Comparison of ENCODE assay signal across 8 cellular contexts in the genomic region with DNA sequence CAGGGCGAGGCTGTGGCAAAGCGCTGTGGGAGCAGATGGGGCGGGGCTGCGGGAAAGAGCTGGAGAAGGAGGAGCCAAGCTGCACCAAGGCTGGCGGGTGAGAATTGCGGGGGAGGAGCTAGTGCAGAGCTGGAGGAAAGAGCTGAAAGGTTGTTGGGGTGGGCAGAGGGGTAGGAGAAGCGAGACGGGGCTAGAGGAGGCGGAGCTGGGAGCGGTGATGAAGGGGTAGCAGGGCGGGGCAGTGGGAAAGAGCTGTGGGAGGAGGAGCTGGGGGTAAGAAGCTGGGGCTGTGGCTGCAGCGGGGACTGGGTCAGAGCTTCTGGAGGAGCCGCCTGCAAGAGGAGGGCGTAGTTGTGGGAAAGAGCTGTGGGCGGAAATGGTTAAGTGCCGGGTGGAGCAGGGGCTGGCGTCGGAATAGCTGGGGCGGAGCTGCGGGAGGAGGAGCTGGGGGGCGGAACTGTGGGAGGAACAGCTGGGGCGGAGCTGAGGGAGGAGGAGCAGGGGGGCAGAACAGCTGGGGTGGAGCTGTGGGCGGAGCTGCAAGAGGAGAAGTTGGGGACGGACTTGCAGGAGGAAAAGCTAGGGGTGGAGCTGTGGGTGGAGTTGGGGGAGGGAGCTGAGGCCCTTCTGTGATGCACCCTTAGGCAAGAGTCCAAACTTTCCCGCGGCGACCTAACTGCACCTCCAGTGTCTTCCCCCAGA. TPM values are rescaled to one million over a fixed set of nuclear protein-coding genes. Genes with fewer than 3 reads are reported as not detected.
DNase-seq lines count a peak whose midpoint lies in the region; ATAC-seq and TF ChIP-seq lines count a peak whose summit lies in the region.

No MANE protein-coding gene starts in this region.

- H3K4me3 Mint-ChIP-seq in CD4-positive, alpha-beta T cell, result peak overlapping the region; percentile 94

- peaks cover 0 to 3% (median 0%) of the 10 kb centered on the region in 4 donors for H3K36me3 ChIP-seq in liver (ENCODE audit: control insufficient read depth in 4 of 4, insufficient read depth in 3 of 4, low read depth in 1 of 4, low read length in 3 of 4)

- CTCF ChIA-PET in CD4-positive, alpha-beta T cell (lab: Charles Lee), result interaction anchor here (0.7 to 1.3 kb wide), 2 partner anchors 412 to 425 kb away, joined by 3 read pairs; no protein-coding TSS in a partner anchor

- intact Hi-C loops in CD4-positive, alpha-beta T cell (cut with DNase I, micrococcal nuclease), result no loop called here

- POLR2A ChIA-PET in CD4-positive, alpha-beta T cell (lab: Charles Lee), result interaction anchor here (1.1 to 4.0 kb wide), 6 partner anchors 400 to 1457 kb away, joined by 3 to 102 read pairs (median 14); partner anchors contain the start of genes EOLA1, IDS, MTM1 and MTMR1

- no peaks in the 10 kb centered on the region for H3K27me3 Mint-ChIP-seq in CD4-positive, alpha-beta T cell

- H3K4me1 ChIP-seq in liver (ENCODE audit: control insufficient read depth in 4 of 4, insufficient read depth in 4 of 4, low read length in 3 of 4), result peaks cover 0 to 9% (median 2%) of the 10 kb centered on the region in 4 donors

- 1% methylated on average over 27 of the region's 27 CpGs for WGBS in liver

- DNase-seq in CD4-positive, alpha-beta T cell, result peak; percentile 84 to 94 (median 88)
- DNase-seq in NCI-H748 (lab: John Stamatoyannopoulos, UW; ENCODE audit: unreplicated experiment), result peak; percentile 94
- peak; percentile 91 for DNase-seq in activated CD4-positive, alpha-beta T cell treated with anti-CD3 and anti-CD28 coated beads, Interleukin-2, amount 50 U/mL, for 4 hours
- peak; percentile 97 for DNase-seq in dermis blood vessel endothelial cell
- peak; percentile 86 for DNase-seq in stimulated activated CD4-positive, alpha-beta T cell treated with anti-CD3 and anti-CD28 coated beads, Interleukin-4, amount 100 ng/mL, for 1 hour

- peak overlapping the region; percentile 95 for H3K27ac Mint-ChIP-seq in CD4-positive, alpha-beta T cell

- no peaks in the 10 kb centered on the region for H3K27me3 ChIP-seq in CD4-positive, alpha-beta T cell (ENCODE audit: control insufficient read depth, insufficient read depth, low read length)
- H3K27me3 ChIP-seq in liver (ENCODE audit: control insufficient read depth in 4 of 4, insufficient read depth in 4 of 4, low read length in 3 of 4), result no peaks in the 10 kb centered on the region

- H3K4me3 ChIP-seq in liver (ENCODE audit: low read depth in 1 of 3, low read length in 3 of 3), result peak overlapping the region; percentile 35 to 63 (median 60)

- H3K9me3 ChIP-seq in CD4-positive, alpha-beta T cell (ENCODE audit: control insufficient read depth, low read length), result no peaks in the 10 kb centered on the region
- no peaks in the 10 kb centered on the region for H3K9me3 ChIP-seq in liver (ENCODE audit: control insufficient read depth in 4 of 4, low read length in 3 of 4)

- ATAC-seq in CD4-positive, alpha-beta T cell (ENCODE audit: poor library complexity), result peak; percentile 46
- peak; percentile 52 for ATAC-seq in GM19395 (IDR thresholded peaks at IDR 0.05; ENCODE audit: unreplicated experiment)
- peak; percentile 31 for ATAC-seq in HG03558 (IDR thresholded peaks at IDR 0.05; ENCODE audit: extremely low read depth, unreplicated experiment)

- peak; percentile 51 to 63 for TF ChIP-seq RAD21 in liver (IDR thresholded peaks at IDR 0.05)

- no peaks in the 10 kb centered on the region for H3K9me3 Mint-ChIP-seq in CD4-positive, alpha-beta T cell

- no peaks in the 10 kb centered on the region for H3K36me3 Mint-ChIP-seq in CD4-positive, alpha-beta T cell (ENCODE audit: low read depth)

- no peaks in the 10 kb centered on the region for H3K4me1 Mint-ChIP-seq in CD4-positive, alpha-beta T cell (ENCODE audit: low read depth)

- H3K27ac ChIP-seq in CD4-positive, alpha-beta T cell (ENCODE audit: low read depth, low read length), result peak overlapping the region; percentile 53
- peak overlapping the region; percentile 95 for H3K27ac ChIP-seq in liver (ENCODE audit: low read depth in 1 of 2, low read length in 2 of 2)

- H3K9ac ChIP-seq in liver (ENCODE audit: low read depth in 1 of 2, low read length in 2 of 2), result no peak overlapping the region

- no peak for TF ChIP-seq CTCF in CD4-positive, alpha-beta T cell (IDR thresholded peaks at IDR 0.05)
- TF ChIP-seq CTCF in liver (IDR thresholded peaks at IDR 0.05; ENCODE audit: low read depth, low read length, missing input control), result peak; percentile 53

TF ChIP-seq in liver, 16 proteins besides CTCF, POLR2A, EP300 and RAD21:
- TF ChIP-seq JUND (IDR thresholded peaks at IDR 0.05) (peak in 1 of 2 donors; percentile 22), TAF1 (conservative IDR thresholded peaks at IDR 0.05) (peak; percentile 63), FOXA1 (IDR thresholded peaks at IDR 0.05) (no peak), EGR1 (IDR thresholded peaks at IDR 0.05; ENCODE audit: low read depth in 2 of 2) (peak; percentile 36 to 46), REST (IDR thresholded peaks at IDR 0.05) (peak; percentile 41), GABPA (IDR thresholded peaks at IDR 0.05 in 1 of 2, conservative IDR thresholded peaks at IDR 0.05 in 1 of 2) (peak in 1 of 2 donors; percentile 24), HNF4G (IDR thresholded peaks at IDR 0.05) (no peak), SP1 (IDR thresholded peaks at IDR 0.05) (peak; percentile 72), FOXA2 (IDR thresholded peaks at IDR 0.05) (no peak), HNF4A (conservative IDR thresholded peaks at IDR 0.05) (peak; percentile 15 to 40), NR2F2 (IDR thresholded peaks at IDR 0.05) (peak; percentile 12), YY1 (IDR thresholded peaks at IDR 0.05) (no peak), RXRA (IDR thresholded peaks at IDR 0.05) (peak in 1 of 2 donors; percentile 12)
- TF ChIP-seq, protein P1, sequence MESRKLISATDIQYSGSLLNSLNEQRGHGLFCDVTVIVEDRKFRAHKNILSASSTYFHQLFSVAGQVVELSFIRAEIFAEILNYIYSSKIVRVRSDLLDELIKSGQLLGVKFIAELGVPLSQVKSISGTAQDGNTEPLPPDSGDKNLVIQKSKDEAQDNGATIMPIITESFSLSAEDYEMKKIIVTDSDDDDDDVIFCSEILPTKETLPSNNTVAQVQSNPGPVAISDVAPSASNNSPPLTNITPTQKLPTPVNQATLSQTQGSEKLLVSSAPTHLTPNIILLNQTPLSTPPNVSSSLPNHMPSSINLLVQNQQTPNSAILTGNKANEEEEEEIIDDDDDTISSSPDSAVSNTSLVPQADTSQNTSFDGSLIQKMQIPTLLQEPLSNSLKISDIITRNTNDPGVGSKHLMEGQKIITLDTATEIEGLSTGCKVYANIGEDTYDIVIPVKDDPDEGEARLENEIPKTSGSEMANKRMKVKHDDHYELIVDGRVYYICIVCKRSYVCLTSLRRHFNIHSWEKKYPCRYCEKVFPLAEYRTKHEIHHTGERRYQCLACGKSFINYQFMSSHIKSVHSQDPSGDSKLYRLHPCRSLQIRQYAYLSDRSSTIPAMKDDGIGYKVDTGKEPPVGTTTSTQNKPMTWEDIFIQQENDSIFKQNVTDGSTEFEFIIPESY (IDR thresholded peaks at IDR 0.05), result peak; percentile 49
- TF ChIP-seq, protein P2, sequence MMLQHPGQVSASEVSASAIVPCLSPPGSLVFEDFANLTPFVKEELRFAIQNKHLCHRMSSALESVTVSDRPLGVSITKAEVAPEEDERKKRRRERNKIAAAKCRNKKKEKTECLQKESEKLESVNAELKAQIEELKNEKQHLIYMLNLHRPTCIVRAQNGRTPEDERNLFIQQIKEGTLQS (IDR thresholded peaks at IDR 0.05), result no peak
- TF ChIP-seq, protein P3, sequence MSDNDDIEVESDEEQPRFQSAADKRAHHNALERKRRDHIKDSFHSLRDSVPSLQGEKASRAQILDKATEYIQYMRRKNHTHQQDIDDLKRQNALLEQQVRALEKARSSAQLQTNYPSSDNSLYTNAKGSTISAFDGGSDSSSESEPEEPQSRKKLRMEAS (IDR thresholded peaks at IDR 0.05), result no peak

RNA-seq across cellular contexts. Expression of gene EOLA2, which starts 1.9 kb away (rescaled TPM):
- total RNA-seq in CD4-positive, alpha-beta T cell, result 10 to 100 TPM; 48.7 to 54.7 TPM
- total RNA-seq in dermis blood vessel endothelial cell (16.4 and 21.3 TPM in 2 replicates), liver (10 to 100 TPM; 10.5 to 16.3 TPM)
- 10 to 100 TPM; 14.9 to 22.7 TPM for polyA plus RNA-seq in liver

RNA-seq across cellular contexts. Expression of gene HSFX4, which starts 10.8 kb away (rescaled TPM):
- not detected for total RNA-seq in CD4-positive, alpha-beta T cell
- not detected in 2 replicates for total RNA-seq in dermis blood vessel endothelial cell
- not detected for total RNA-seq in liver
- polyA plus RNA-seq in liver, result not detected

RNA-seq across cellular contexts. Expression of gene MAGEA8, which starts 59.2 kb away (rescaled TPM):
- total RNA-seq in CD4-positive, alpha-beta T cell, result not detected
- total RNA-seq in dermis blood vessel endothelial cell (not detected in 2 replicates), liver (not detected)
- not detected for polyA plus RNA-seq in liver

Comparison
In these comparisons a context has a peak if more than half of its experiments do, and no peak if none do; other contexts are left out.
1. Peak in every context shown above with its lines: DNase-seq, ATAC-seq, H3K4me3 ChIP-seq and H3K27ac ChIP-seq.